Comparison of ENCODE assay signal across 1 cellular context in the genomic region with DNA sequence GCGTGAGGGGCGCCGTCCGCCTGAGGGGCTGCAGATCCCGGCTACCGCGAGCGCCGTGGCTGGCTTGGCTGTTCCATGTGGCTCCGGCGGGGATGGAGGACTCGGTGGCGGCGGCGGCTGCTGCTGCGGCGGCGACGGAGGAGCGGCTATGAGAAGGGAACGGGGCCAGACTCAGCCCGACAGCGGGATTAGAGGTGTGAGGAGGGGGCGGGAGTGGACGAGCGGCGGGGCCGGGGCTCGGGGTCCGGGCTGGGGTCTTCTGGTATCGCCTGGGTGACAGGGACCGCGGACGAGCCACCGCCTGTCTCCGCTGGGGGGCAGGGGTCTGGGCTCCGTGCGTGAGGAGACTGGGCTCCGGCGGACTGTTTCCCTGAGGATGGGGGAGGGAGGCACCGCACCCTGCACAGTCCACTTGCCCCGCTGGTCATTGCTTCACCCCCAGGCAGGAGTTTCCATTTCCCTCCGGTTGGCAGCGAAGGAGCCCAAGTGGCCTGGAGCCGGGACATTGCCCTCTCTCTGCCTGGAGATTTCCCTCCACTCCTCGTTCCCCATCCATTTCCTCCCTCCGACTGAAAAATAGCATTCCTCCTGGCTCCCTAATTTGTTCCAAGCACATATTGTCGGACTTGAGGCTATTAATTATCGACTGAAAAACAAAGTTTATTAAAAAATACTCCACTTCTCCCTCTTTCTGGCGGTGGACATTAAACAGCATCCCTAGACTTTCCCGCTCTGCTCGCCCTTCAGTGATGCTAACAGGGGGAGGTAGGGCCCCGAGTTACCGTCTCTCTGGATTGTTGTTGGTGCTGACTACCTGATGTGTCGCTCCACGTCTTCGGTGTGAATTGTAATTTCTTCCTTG.
TF ChIP-seq lines count a peak whose summit lies in the region.

No MANE protein-coding gene starts in this region.

TF ChIP-seq in K562, 482 proteins besides CTCF, POLR2A, EP300 and RAD21 (continued from another document and continues in another):
- TF ChIP-seq, protein P1, sequence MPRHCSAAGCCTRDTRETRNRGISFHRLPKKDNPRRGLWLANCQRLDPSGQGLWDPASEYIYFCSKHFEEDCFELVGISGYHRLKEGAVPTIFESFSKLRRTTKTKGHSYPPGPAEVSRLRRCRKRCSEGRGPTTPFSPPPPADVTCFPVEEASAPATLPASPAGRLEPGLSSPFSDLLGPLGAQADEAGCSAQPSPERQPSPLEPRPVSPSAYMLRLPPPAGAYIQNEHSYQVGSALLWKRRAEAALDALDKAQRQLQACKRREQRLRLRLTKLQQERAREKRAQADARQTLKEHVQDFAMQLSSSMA (CRISPR knock-in tag; IDR thresholded peaks at IDR 0.05) = no peak
- TF ChIP-seq TBP (optimal IDR thresholded peaks at IDR 0.05; ENCODE audit: low read depth, low read length) (peak; percentile 2), EGR1 (conservative IDR thresholded peaks at IDR 0.05) (no peak), CREB1 (IDR thresholded peaks at IDR 0.05) (no peak), CREB1 (CRISPR knock-in tag; IDR thresholded peaks at IDR 0.05) (peak; percentile 32; the same call in 1 of the 2 replicates), ZNF174 (CRISPR knock-in tag; IDR thresholded peaks at IDR 0.05) (no peak), SAFB (IDR thresholded peaks at IDR 0.05; ENCODE audit: borderline replicate concordance, low read depth, low read length) (no peak), ILK (tag; IDR thresholded peaks at IDR 0.05; ENCODE audit: borderline replicate concordance, low read depth) (no peak), POLR2AphosphoS5 (IDR thresholded peaks at IDR 0.05; ENCODE audit: control insufficient read depth, insufficient read depth, low read depth, low read length) (peak; percentile 9; the same call in 1 of the 2 replicates), BHLHE40 (IDR thresholded peaks at IDR 0.05; ENCODE audit: low read length) (no peak), RBM14 (IDR thresholded peaks at IDR 0.05; ENCODE audit: borderline replicate concordance, insufficient read depth, low read depth, low read length) (no peak), HMGN3 (IDR thresholded peaks at IDR 0.05; ENCODE audit: borderline replicate concordance, extremely low read depth, insufficient read length, low read depth, low read length) (peak; percentile 42), PHTF2 (CRISPR knock-in tag; IDR thresholded peaks at IDR 0.05) (no peak), HDAC1 (IDR thresholded peaks at IDR 0.05) (0 out of 4 replicates have a peak, but pooled peaks of 1 of the 2 experiments have one; percentile 49), ZBTB7A (IDR thresholded peaks at IDR 0.05; ENCODE audit: borderline replicate concordance, control insufficient read depth, low read depth, low read length) (peak; percentile 94), ZBTB8A (IDR thresholded peaks at IDR 0.05; ENCODE audit: partially characterized antibody) (no peak), CEBPG (CRISPR knock-in tag; IDR thresholded peaks at IDR 0.05) (no peak), CEBPG (tag; conservative IDR thresholded peaks at IDR 0.05 in 1 of 2, IDR thresholded peaks at IDR 0.05 in 1 of 2) (0 out of 4 replicates have a peak, but pooled peaks of 1 of the 2 experiments have one; percentile 16), DDX20 (tag; IDR thresholded peaks at IDR 0.05; ENCODE audit: low read depth) (no peak), GABPA (tag; conservative IDR thresholded peaks at IDR 0.05; ENCODE audit: low read depth) (no peak), EP400 (IDR thresholded peaks at IDR 0.05) (peak; percentile 74; the same call in 1 of the 2 replicates), SMAD4 (CRISPR knock-in tag; conservative IDR thresholded peaks at IDR 0.05) (peak; percentile 17; the same call in 1 of the 2 replicates), CXXC5 (CRISPR knock-in tag; IDR thresholded peaks at IDR 0.05) (no peak), CBX5 (IDR thresholded peaks at IDR 0.05; ENCODE audit: borderline replicate concordance, low read depth) (no peak), RB1 (IDR thresholded peaks at IDR 0.05; ENCODE audit: low read depth) (peak; percentile 39; the same call in 1 of the 2 replicates), SUPT5H (IDR thresholded peaks at IDR 0.05) (0 out of 2 replicates have a peak, but pooled peaks have one; percentile 38), PCBP1 (IDR thresholded peaks at IDR 0.05; ENCODE audit: low read depth, low read length, poor library complexity, severe bottlenecking) (no peak), POLR2G (IDR thresholded peaks at IDR 0.05; ENCODE audit: low read depth, low read length) (peak; percentile 81), ZZZ3 (IDR thresholded peaks at IDR 0.05) (no peak), ZNF12 (CRISPR knock-in tag; IDR thresholded peaks at IDR 0.05) (no peak), KAT2B (IDR thresholded peaks at IDR 0.05; ENCODE audit: low read depth, low read length) (no peak), MED1 (CRISPR knock-in tag; IDR thresholded peaks at IDR 0.05; ENCODE audit: borderline replicate concordance) (no peak), ZNF644 (tag; IDR thresholded peaks at IDR 0.05; ENCODE audit: low read depth) (no peak), ZNF764 (CRISPR knock-in tag; IDR thresholded peaks at IDR 0.05; ENCODE audit: low read depth) (no peak)
- TF ChIP-seq, protein P2, sequence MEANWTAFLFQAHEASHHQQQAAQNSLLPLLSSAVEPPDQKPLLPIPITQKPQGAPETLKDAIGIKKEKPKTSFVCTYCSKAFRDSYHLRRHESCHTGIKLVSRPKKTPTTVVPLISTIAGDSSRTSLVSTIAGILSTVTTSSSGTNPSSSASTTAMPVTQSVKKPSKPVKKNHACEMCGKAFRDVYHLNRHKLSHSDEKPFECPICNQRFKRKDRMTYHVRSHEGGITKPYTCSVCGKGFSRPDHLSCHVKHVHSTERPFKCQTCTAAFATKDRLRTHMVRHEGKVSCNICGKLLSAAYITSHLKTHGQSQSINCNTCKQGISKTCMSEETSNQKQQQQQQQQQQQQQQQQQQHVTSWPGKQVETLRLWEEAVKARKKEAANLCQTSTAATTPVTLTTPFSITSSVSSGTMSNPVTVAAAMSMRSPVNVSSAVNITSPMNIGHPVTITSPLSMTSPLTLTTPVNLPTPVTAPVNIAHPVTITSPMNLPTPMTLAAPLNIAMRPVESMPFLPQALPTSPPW (CRISPR knock-in tag; IDR thresholded peaks at IDR 0.05) = peak; percentile 66
- TF ChIP-seq, protein P3, sequence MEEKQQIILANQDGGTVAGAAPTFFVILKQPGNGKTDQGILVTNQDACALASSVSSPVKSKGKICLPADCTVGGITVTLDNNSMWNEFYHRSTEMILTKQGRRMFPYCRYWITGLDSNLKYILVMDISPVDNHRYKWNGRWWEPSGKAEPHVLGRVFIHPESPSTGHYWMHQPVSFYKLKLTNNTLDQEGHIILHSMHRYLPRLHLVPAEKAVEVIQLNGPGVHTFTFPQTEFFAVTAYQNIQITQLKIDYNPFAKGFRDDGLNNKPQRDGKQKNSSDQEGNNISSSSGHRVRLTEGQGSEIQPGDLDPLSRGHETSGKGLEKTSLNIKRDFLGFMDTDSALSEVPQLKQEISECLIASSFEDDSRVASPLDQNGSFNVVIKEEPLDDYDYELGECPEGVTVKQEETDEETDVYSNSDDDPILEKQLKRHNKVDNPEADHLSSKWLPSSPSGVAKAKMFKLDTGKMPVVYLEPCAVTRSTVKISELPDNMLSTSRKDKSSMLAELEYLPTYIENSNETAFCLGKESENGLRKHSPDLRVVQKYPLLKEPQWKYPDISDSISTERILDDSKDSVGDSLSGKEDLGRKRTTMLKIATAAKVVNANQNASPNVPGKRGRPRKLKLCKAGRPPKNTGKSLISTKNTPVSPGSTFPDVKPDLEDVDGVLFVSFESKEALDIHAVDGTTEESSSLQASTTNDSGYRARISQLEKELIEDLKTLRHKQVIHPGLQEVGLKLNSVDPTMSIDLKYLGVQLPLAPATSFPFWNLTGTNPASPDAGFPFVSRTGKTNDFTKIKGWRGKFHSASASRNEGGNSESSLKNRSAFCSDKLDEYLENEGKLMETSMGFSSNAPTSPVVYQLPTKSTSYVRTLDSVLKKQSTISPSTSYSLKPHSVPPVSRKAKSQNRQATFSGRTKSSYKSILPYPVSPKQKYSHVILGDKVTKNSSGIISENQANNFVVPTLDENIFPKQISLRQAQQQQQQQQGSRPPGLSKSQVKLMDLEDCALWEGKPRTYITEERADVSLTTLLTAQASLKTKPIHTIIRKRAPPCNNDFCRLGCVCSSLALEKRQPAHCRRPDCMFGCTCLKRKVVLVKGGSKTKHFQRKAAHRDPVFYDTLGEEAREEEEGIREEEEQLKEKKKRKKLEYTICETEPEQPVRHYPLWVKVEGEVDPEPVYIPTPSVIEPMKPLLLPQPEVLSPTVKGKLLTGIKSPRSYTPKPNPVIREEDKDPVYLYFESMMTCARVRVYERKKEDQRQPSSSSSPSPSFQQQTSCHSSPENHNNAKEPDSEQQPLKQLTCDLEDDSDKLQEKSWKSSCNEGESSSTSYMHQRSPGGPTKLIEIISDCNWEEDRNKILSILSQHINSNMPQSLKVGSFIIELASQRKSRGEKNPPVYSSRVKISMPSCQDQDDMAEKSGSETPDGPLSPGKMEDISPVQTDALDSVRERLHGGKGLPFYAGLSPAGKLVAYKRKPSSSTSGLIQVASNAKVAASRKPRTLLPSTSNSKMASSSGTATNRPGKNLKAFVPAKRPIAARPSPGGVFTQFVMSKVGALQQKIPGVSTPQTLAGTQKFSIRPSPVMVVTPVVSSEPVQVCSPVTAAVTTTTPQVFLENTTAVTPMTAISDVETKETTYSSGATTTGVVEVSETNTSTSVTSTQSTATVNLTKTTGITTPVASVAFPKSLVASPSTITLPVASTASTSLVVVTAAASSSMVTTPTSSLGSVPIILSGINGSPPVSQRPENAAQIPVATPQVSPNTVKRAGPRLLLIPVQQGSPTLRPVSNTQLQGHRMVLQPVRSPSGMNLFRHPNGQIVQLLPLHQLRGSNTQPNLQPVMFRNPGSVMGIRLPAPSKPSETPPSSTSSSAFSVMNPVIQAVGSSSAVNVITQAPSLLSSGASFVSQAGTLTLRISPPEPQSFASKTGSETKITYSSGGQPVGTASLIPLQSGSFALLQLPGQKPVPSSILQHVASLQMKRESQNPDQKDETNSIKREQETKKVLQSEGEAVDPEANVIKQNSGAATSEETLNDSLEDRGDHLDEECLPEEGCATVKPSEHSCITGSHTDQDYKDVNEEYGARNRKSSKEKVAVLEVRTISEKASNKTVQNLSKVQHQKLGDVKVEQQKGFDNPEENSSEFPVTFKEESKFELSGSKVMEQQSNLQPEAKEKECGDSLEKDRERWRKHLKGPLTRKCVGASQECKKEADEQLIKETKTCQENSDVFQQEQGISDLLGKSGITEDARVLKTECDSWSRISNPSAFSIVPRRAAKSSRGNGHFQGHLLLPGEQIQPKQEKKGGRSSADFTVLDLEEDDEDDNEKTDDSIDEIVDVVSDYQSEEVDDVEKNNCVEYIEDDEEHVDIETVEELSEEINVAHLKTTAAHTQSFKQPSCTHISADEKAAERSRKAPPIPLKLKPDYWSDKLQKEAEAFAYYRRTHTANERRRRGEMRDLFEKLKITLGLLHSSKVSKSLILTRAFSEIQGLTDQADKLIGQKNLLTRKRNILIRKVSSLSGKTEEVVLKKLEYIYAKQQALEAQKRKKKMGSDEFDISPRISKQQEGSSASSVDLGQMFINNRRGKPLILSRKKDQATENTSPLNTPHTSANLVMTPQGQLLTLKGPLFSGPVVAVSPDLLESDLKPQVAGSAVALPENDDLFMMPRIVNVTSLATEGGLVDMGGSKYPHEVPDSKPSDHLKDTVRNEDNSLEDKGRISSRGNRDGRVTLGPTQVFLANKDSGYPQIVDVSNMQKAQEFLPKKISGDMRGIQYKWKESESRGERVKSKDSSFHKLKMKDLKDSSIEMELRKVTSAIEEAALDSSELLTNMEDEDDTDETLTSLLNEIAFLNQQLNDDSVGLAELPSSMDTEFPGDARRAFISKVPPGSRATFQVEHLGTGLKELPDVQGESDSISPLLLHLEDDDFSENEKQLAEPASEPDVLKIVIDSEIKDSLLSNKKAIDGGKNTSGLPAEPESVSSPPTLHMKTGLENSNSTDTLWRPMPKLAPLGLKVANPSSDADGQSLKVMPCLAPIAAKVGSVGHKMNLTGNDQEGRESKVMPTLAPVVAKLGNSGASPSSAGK (IDR thresholded peaks at IDR 0.05) = 0 out of 2 replicates have a peak, but pooled peaks have one; percentile 9
- TF ChIP-seq, protein P4, sequence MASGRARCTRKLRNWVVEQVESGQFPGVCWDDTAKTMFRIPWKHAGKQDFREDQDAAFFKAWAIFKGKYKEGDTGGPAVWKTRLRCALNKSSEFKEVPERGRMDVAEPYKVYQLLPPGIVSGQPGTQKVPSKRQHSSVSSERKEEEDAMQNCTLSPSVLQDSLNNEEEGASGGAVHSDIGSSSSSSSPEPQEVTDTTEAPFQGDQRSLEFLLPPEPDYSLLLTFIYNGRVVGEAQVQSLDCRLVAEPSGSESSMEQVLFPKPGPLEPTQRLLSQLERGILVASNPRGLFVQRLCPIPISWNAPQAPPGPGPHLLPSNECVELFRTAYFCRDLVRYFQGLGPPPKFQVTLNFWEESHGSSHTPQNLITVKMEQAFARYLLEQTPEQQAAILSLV (tag; IDR thresholded peaks at IDR 0.05) = no peak
- TF ChIP-seq, protein P5, sequence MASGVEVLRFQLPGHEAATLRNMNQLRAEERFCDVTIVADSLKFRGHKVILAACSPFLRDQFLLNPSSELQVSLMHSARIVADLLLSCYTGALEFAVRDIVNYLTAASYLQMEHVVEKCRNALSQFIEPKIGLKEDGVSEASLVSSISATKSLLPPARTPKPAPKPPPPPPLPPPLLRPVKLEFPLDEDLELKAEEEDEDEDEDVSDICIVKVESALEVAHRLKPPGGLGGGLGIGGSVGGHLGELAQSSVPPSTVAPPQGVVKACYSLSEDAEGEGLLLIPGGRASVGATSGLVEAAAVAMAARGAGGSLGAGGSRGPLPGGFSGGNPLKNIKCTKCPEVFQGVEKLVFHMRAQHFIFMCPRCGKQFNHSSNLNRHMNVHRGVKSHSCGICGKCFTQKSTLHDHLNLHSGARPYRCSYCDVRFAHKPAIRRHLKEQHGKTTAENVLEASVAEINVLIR (CRISPR knock-in tag; IDR thresholded peaks at IDR 0.05) = no peak
- TF ChIP-seq, protein P6, sequence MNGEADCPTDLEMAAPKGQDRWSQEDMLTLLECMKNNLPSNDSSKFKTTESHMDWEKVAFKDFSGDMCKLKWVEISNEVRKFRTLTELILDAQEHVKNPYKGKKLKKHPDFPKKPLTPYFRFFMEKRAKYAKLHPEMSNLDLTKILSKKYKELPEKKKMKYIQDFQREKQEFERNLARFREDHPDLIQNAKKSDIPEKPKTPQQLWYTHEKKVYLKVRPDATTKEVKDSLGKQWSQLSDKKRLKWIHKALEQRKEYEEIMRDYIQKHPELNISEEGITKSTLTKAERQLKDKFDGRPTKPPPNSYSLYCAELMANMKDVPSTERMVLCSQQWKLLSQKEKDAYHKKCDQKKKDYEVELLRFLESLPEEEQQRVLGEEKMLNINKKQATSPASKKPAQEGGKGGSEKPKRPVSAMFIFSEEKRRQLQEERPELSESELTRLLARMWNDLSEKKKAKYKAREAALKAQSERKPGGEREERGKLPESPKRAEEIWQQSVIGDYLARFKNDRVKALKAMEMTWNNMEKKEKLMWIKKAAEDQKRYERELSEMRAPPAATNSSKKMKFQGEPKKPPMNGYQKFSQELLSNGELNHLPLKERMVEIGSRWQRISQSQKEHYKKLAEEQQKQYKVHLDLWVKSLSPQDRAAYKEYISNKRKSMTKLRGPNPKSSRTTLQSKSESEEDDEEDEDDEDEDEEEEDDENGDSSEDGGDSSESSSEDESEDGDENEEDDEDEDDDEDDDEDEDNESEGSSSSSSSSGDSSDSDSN (IDR thresholded peaks at IDR 0.05; ENCODE audit: borderline replicate concordance in 1 of 2, low read depth in 2 of 2, low read length in 2 of 2) = 0 out of 4 replicates have a peak, but pooled peaks of 1 of the 2 experiments have one; percentile 45
